Comparison of ENCODE assay signal across 11 cellular contexts in the genomic region with DNA sequence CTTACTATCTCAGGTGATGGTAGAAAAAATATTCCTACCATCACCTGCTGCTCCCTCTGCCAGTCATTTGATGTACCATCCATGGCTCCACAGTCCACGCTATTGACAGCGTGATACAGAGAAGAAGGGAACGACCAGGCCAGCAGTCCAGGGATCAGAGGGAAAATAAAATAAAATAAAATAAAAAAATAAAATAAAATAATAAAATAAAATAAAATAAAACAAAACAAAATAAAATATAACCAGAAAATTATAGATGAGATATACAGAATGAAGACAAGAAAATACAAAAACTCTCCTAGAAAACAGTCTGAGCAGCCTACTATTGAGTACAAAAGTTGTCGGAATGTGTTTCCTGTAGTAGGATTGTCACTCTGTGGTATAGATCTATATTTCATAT.
"Had no signal": no experiment of that assay in that cellular context is flagged by ENCODE, and none has a peak within 500 bp of the region (broad histone marks: within the 10 kb centered on the region; RNA-seq: fewer than 3 reads in every experiment).

No MANE protein-coding gene starts in this region.

- FAIRE-seq: H1, H54 had no signal

- H3K4me1 ChIP-seq: HAP-1 had no signal

- H3K27ac Mint-ChIP-seq: GM23338, H9, HFFc6 had no signal

- H3K4me3 Mint-ChIP-seq: GM23338, H9, HFFc6 had no signal

- H3K4me3 ChIP-seq: GM23248, GM23338, HAP-1 had no signal

- H3K27ac ChIP-seq: GM23248 had no signal

- H3K9me3 ChIP-seq: HAP-1 had no signal

- H3K4me1 Mint-ChIP-seq: GM23338, H9 had no signal

- H3K4me2 ChIP-seq: GM23338 had no signal

- H3K9ac ChIP-seq: GM23248 had no signal

- ATAC-seq: GM23338, HCT116 had no signal

- H2AFZ ChIP-seq: GM23248, GM23338 had no signal

- H3K36me3 ChIP-seq: HAP-1 had no signal

- DNase-seq: GM23248, GOT3, H7, H9, HCEC 1CT, HFFc6 had no signal
